ENCODE assay signal across 12 cellular contexts in genomic region chr1:115184951-115185331, GRCh38.
A peak's percentile ranks its signal among the peaks of the same experiment; 100 is the strongest.
DNase-seq lines count a peak whose midpoint lies in the region; ATAC-seq, FAIRE-seq and TF ChIP-seq lines count a peak whose summit lies in the region.
"Had no signal": no experiment of that assay in that cellular context is flagged by ENCODE, and none has a peak within 500 bp of the region (broad histone marks: within the 10 kb centered on the region; RNA-seq: fewer than 3 reads in every experiment).

No MANE protein-coding gene starts in this region.

- H3K36me3 Mint-ChIP-seq in astrocyte (ENCODE audit: low read depth, unreplicated experiment) = no peaks in the 10 kb centered on the region
- H3K36me3 Mint-ChIP-seq: activated naive CD8-positive, alpha-beta T cell; CD4-positive, CD25-positive, alpha-beta regulatory T cell; natural killer cell treated with Interleukin-12 subunit alpha and Interleukin-12 subunit beta and Interleukin-15 and Interleukin-18, amount 100 ng/mL, for 72 hours had no signal

- H3K27me3 Mint-ChIP-seq in astrocyte (ENCODE audit: low read depth, unreplicated experiment) = no peaks in the 10 kb centered on the region
- H3K27me3 Mint-ChIP-seq: CD4-positive, CD25-positive, alpha-beta regulatory T cell had no signal

- H3K4me2 ChIP-seq in astrocyte (ENCODE audit: low read length) = peak overlapping the region; percentile 53

- H3K27ac ChIP-seq in astrocyte (ENCODE audit: low read depth, low read length) = no peak overlapping the region

- H4K20me1 ChIP-seq in astrocyte (ENCODE audit: insufficient read depth, low read length) = no peaks in the 10 kb centered on the region

- peaks cover 1% of the 10 kb centered on the region for H3K9me3 Mint-ChIP-seq in astrocyte (ENCODE audit: unreplicated experiment)
- H3K9me3 Mint-ChIP-seq: natural killer cell treated with Interleukin-12 subunit alpha and Interleukin-12 subunit beta and Interleukin-15 and Interleukin-18, amount 100 ng/mL, for 72 hours had no signal

- in situ Hi-C loops in ACHN (cut with HindIII; ENCODE audit: low pct_ligation_motif_present, low pct_unique_long_range_greater_than_20kb, low sequenced_read_pairs) = no loop called here

- H3K27ac Mint-ChIP-seq in astrocyte (ENCODE audit: unreplicated experiment) = peak overlapping the region; percentile 92
- H3K27ac Mint-ChIP-seq: activated naive CD8-positive, alpha-beta T cell; CD4-positive, CD25-positive, alpha-beta regulatory T cell; natural killer cell treated with Interleukin-12 subunit alpha and Interleukin-12 subunit beta and Interleukin-15 and Interleukin-18, amount 100 ng/mL, for 72 hours had no signal

- no peak overlapping the region for H3K4me3 Mint-ChIP-seq in astrocyte (ENCODE audit: unreplicated experiment)
- H3K4me3 Mint-ChIP-seq: activated naive CD8-positive, alpha-beta T cell; CD4-positive, CD25-positive, alpha-beta regulatory T cell; natural killer cell treated with Interleukin-12 subunit alpha and Interleukin-12 subunit beta and Interleukin-15 and Interleukin-18, amount 100 ng/mL, for 72 hours had no signal

- ATAC-seq in HG03135 (IDR thresholded peaks at IDR 0.05; ENCODE audit: unreplicated experiment) = no peak
- no peak for ATAC-seq in HG03469 (IDR thresholded peaks at IDR 0.05; ENCODE audit: unreplicated experiment)
- ATAC-seq: natural killer cell treated with Interleukin-12 subunit alpha and Interleukin-12 subunit beta and Interleukin-15 and Interleukin-18, amount 100 ng/mL, for 72 hours had no signal

- H3K4me1 Mint-ChIP-seq in astrocyte (ENCODE audit: low read depth, unreplicated experiment) = peaks cover 43% of the 10 kb centered on the region

- TF ChIP-seq CTCF in astrocyte (IDR thresholded peaks at IDR 0.05; ENCODE audit: insufficient read depth, low read depth, low read length) (no peak), kidney epithelial cell (IDR thresholded peaks at IDR 0.05; ENCODE audit: insufficient read depth, low read length, poor library complexity, severe bottlenecking) (no peak), D721Med (IDR thresholded peaks at IDR 0.05; ENCODE audit: insufficient read depth, missing control alignments) (no peak)

- DNase-seq in ACHN = peak; percentile 36
- DNase-seq in HPDE6-E6E7 (ENCODE audit: extremely low spot score) = peak; percentile 42
- peak; percentile 71 for DNase-seq in astrocyte (ENCODE audit: low read depth)
- peak; percentile 56 for DNase-seq in kidney epithelial cell (ENCODE audit: low read depth)
- DNase-seq in D721Med (ENCODE audit: insufficient read length, low spot score) = no peak
- DNase-seq in NCI-H146 treated with DMSO at 0.1 percent for 48 hours (lab: John Stamatoyannopoulos, UW; ENCODE audit: unreplicated experiment) = no peak
- DNase-seq: T-helper 9 cell had no signal

- no peaks in the 10 kb centered on the region for H3K9me3 ChIP-seq in astrocyte (ENCODE audit: insufficient read depth, low read depth, low read length)

- peaks cover 25% of the 10 kb centered on the region for H3K4me1 ChIP-seq in astrocyte (ENCODE audit: insufficient read depth, low read length)

- H3K36me3 ChIP-seq in astrocyte (ENCODE audit: insufficient read depth, low read length) (no peaks in the 10 kb centered on the region), kidney epithelial cell (ENCODE audit: control insufficient read depth, insufficient read depth, low read length) (no peaks in the 10 kb centered on the region)

- H3K27me3 ChIP-seq in astrocyte (ENCODE audit: insufficient read depth, low read length) (no peaks in the 10 kb centered on the region), kidney epithelial cell (ENCODE audit: control insufficient read depth, insufficient read depth, low read length) (no peaks in the 10 kb centered on the region)

- H3K9ac ChIP-seq in astrocyte (ENCODE audit: low read length) = no peak overlapping the region

- H2AFZ ChIP-seq in astrocyte (ENCODE audit: low read depth, low read length) = peak overlapping the region; percentile 24

- H3K4me3 ChIP-seq in astrocyte (ENCODE audit: insufficient read depth, low read depth, low read length) = no peak overlapping the region
- H3K4me3 ChIP-seq in kidney epithelial cell (ENCODE audit: low read depth, low read length) = no peak overlapping the region

- FAIRE-seq in astrocyte (lab: Jason Lieb, UNC) (no peak), D721Med (lab: Jason Lieb, UNC) (no peak)

- no peaks in the 10 kb centered on the region for H3K79me2 ChIP-seq in astrocyte (ENCODE audit: insufficient read depth, low read length)

Comparison
In these comparisons a context has a peak if more than half of its experiments do, and no peak if none do; other contexts are left out.
1. DNase-seq: peak in ACHN (single experiment), HPDE6-E6E7 (single experiment), astrocyte (single experiment) and kidney epithelial cell (single experiment); none in D721Med (single experiment) and NCI-H146 treated with DMSO at 0.1 percent for 48 hours (single experiment).